20 cellular contexts compared by ENCODE assay signal in genomic region chr2:175147196-175147595, GRCh38. TPM values are rescaled to one million over a fixed set of nuclear protein-coding genes. Genes with fewer than 3 reads are reported as not detected.
DNase-seq lines count a peak whose midpoint lies in the region; ATAC-seq and TF ChIP-seq lines count a peak whose summit lies in the region.
"Had no signal": no experiment of that assay in that cellular context is flagged by ENCODE, and none has a peak within 500 bp of the region (broad histone marks: within the 10 kb centered on the region; RNA-seq: fewer than 3 reads in every experiment).

No MANE protein-coding gene starts in this region.

- WGBS in SK-N-SH (ENCODE audit: low lambda C conversion rate), result 83% methylated on average over 4 of the region's 4 CpGs

- DNase-seq in SK-N-SH, result no peak
- peak; percentile 51 for DNase-seq in LHCN-M2 (ENCODE audit: low read depth)
- DNase-seq in fibroblast of peridontal ligament (ENCODE audit: extremely low read depth), result peak; percentile 37
- no peak for DNase-seq in stimulated activated naive CD4-positive, alpha-beta T cell (lab: John Stamatoyannopoulos, UW)
- no peak for DNase-seq in gastrocnemius medialis
- DNase-seq in HuH-7 (ENCODE audit: low spot score), result no peak
- DNase-seq: Calu3; CD8-positive, alpha-beta T cell; KBM-7; MV-4-11; NCI-H1694 treated with DMSO at 0.1 percent for 48 hours; NK-92 treated with Interleukin-12 subunit alpha and Interleukin-12 subunit beta, amount 100 ng/mL, for 24 hours; OCI-M1; SHP77 had no signal

- H3K27ac ChIP-seq in SK-N-SH (ENCODE audit: low read depth in 2 of 2, low read length in 1 of 2) (peak overlapping the region in 1 of 2 experiments; percentile 21; a peak in 2 of 4 replicates), gastrocnemius medialis (no peak overlapping the region)
- H3K27ac ChIP-seq: 22Rv1, BLaER1, SK-N-MC had no signal

- TF ChIP-seq POLR2A in gastrocnemius medialis (IDR thresholded peaks at IDR 0.05), result no peak

- TF ChIP-seq RAD21 in SK-N-SH (IDR thresholded peaks at IDR 0.05; ENCODE audit: low read length), result no peak

- no peak overlapping the region for H3K4me2 ChIP-seq in SK-N-SH
- H3K4me2 ChIP-seq: BLaER1 had no signal

- peaks cover 66% of the 10 kb centered on the region for H4K20me1 ChIP-seq in SK-N-SH (ENCODE audit: insufficient read depth)

- H3K9me3 ChIP-seq in SK-N-SH, result no peaks in the 10 kb centered on the region
- H3K9me3 ChIP-seq in gastrocnemius medialis, result no peaks in the 10 kb centered on the region
- H3K9me3 ChIP-seq: BLaER1 had no signal

- H3K9me2 ChIP-seq in SK-N-SH, result no peaks in the 10 kb centered on the region

- TF ChIP-seq CTCF in SK-N-SH (IDR thresholded peaks at IDR 0.05) (no peak), gastrocnemius medialis (IDR thresholded peaks at IDR 0.05 in 4 of 5, conservative IDR thresholded peaks at IDR 0.05 in 1 of 5) (no peak)

- H3F3A ChIP-seq in SK-N-SH (replicated peaks; ENCODE audit: insufficient read depth), result peaks cover 10% of the 10 kb centered on the region

- H3K36me3 ChIP-seq in SK-N-SH (replicated peaks in 1 of 2; ENCODE audit: control insufficient read depth in 1 of 2, insufficient read depth in 2 of 2, low read length in 1 of 2), result peaks cover 22 to 42% of the 10 kb centered on the region in 2 experiments
- H3K36me3 ChIP-seq in gastrocnemius medialis, result no peaks in the 10 kb centered on the region

- H3K9ac ChIP-seq in SK-N-SH, result no peak overlapping the region
- H3K9ac ChIP-seq: BLaER1 had no signal

- TF ChIP-seq EP300 in SK-N-SH (IDR thresholded peaks at IDR 0.05; ENCODE audit: borderline replicate concordance in 1 of 2, low read depth in 1 of 2, low read length in 1 of 2), result no peak

- POLR2A ChIA-PET in SK-N-SH (lab: Yijun Ruan, JAX), result no interaction called here

- peaks cover 100% of the 10 kb centered on the region for H3K79me2 ChIP-seq in SK-N-SH (ENCODE audit: insufficient read depth)

- H3K27me3 ChIP-seq in SK-N-SH (ENCODE audit: insufficient read depth) (no peaks in the 10 kb centered on the region), gastrocnemius medialis (no peaks in the 10 kb centered on the region)
- H3K27me3 ChIP-seq: BLaER1 had no signal

- no peak overlapping the region for H2AFZ ChIP-seq in SK-N-SH (ENCODE audit: low read depth)

- intact Hi-C loops in gastrocnemius medialis (cut with DNase I; ENCODE audit: low total_unique reads), result no loop called here

- in situ Hi-C loops in gastrocnemius medialis (cut with MboI; ENCODE audit: low sequenced_read_pairs in 4 of 4), result no loop called here

- H3K4me1 ChIP-seq in SK-N-SH (ENCODE audit: control insufficient read depth in 1 of 2, insufficient read depth in 2 of 2, low read depth in 1 of 2, low read length in 1 of 2) (peaks cover 0 to 8% of the 10 kb centered on the region in 2 experiments; a peak in 2 of 4 replicates), gastrocnemius medialis (peaks cover 32 to 37% of the 10 kb centered on the region in 2 donors)
- H3K4me1 ChIP-seq: BLaER1 had no signal

- 0 out of 3 replicates have a peak, but pooled peaks have one; percentile 27 for ATAC-seq in SK-N-SH treated with all-trans-retinoic acid at 6 μM for 48 hours
- no peak for ATAC-seq in GM19455 (IDR thresholded peaks at IDR 0.05; ENCODE audit: unreplicated experiment)
- ATAC-seq in gastrocnemius medialis, result no peak
- ATAC-seq: CD8-positive, alpha-beta T cell; HCT116 had no signal

- H3K4me3 ChIP-seq in SK-N-SH (ENCODE audit: low read depth in 2 of 2, low read length in 1 of 2), result no peak overlapping the region
- H3K4me3 ChIP-seq in gastrocnemius medialis, result no peak overlapping the region
- H3K4me3 ChIP-seq: BLaER1, SK-N-MC had no signal

- CTCF ChIA-PET in SK-N-SH (lab: Yijun Ruan, JAX), result no interaction called here

TF ChIP-seq in SK-N-SH treated with all-trans-retinoic acid at 6 μM for 48 hours, 23 proteins besides CTCF, POLR2A, EP300 and RAD21 (continues in another document):
- TF ChIP-seq ZC3H10 (CRISPR knock-in tag; IDR thresholded peaks at IDR 0.05), result no peak
- TF ChIP-seq TSHZ2 (CRISPR knock-in tag; IDR thresholded peaks at IDR 0.05), result no peak
- no peak for TF ChIP-seq ISL1 (CRISPR knock-in tag; IDR thresholded peaks at IDR 0.05)
- no peak for TF ChIP-seq TCF4 (CRISPR knock-in tag; IDR thresholded peaks at IDR 0.05; ENCODE audit: borderline replicate concordance)
- TF ChIP-seq ZNF565 (CRISPR knock-in tag; conservative IDR thresholded peaks at IDR 0.05; ENCODE audit: low read depth), result no peak
- no peak for TF ChIP-seq RARB (CRISPR knock-in tag; IDR thresholded peaks at IDR 0.05)
- no peak for TF ChIP-seq ZFP30 (CRISPR knock-in tag; IDR thresholded peaks at IDR 0.05)
- TF ChIP-seq ESRRG (CRISPR knock-in tag; IDR thresholded peaks at IDR 0.05), result no peak
- no peak for TF ChIP-seq ARNTL (CRISPR knock-in tag; IDR thresholded peaks at IDR 0.05; ENCODE audit: borderline replicate concordance, low read depth)

TF ChIP-seq in SK-N-SH, 30 proteins besides CTCF, POLR2A, EP300 and RAD21:
- TF ChIP-seq MAX (IDR thresholded peaks at IDR 0.05; ENCODE audit: low read depth), result no peak
- no peak for TF ChIP-seq IRF3 (IDR thresholded peaks at IDR 0.05; ENCODE audit: low read depth, low read length)
- no peak for TF ChIP-seq TEAD4 (IDR thresholded peaks at IDR 0.05; ENCODE audit: borderline replicate concordance, insufficient read depth)
- no peak for TF ChIP-seq GABPA (IDR thresholded peaks at IDR 0.05; ENCODE audit: low read depth)
- no peak for TF ChIP-seq CHD2 (IDR thresholded peaks at IDR 0.05; ENCODE audit: low read length, partially characterized antibody)
- no peak for TF ChIP-seq USF1 (IDR thresholded peaks at IDR 0.05; ENCODE audit: borderline replicate concordance, low read depth)
- no peak for TF ChIP-seq FOXJ3 (CRISPR knock-in tag; IDR thresholded peaks at IDR 0.05)

RNA-seq across cellular contexts. Expression of gene ATF2, which starts 20.8 kb away (rescaled TPM):
- 19.0 and 25.7 TPM in 2 replicates for polyA plus RNA-seq in SK-N-SH (2012; rRNA removed)
- polyA plus RNA-seq in SK-N-SH (2012; cell fraction: cytosol; rRNA removed), result 19.7 and 22.3 TPM in 2 replicates
- polyA plus RNA-seq in SK-N-SH (2012; cell fraction: nucleus; rRNA removed), result 10.7 and 22.9 TPM in 2 replicates
- 35.5 and 37.3 TPM in 2 replicates for total RNA-seq in LHCN-M2 (2014; rRNA removed)
- polyA plus RNA-seq in LHCN-M2 (2012), result 10.6 TPM
- total RNA-seq in gastrocnemius medialis, result 10 to 100 TPM; 19.5 to 28.1 (median 20.9) TPM

RNA-seq across cellular contexts. Expression of gene ATP5MC3, which starts 34.3 kb away (rescaled TPM):
- polyA plus RNA-seq in SK-N-SH (2012; rRNA removed), result 365 and 408 TPM in 2 replicates
- polyA plus RNA-seq in SK-N-SH (2012; cell fraction: cytosol; rRNA removed), result 423 and 511 TPM in 2 replicates
- 130 and 152 TPM in 2 replicates for polyA plus RNA-seq in SK-N-SH (2012; cell fraction: nucleus; rRNA removed)
- 176 and 215 TPM in 2 replicates for total RNA-seq in LHCN-M2 (2014; rRNA removed)
- polyA plus RNA-seq in LHCN-M2 (2012), result 439 TPM
- 100 to 1,000 TPM; 202 to 358 (median 221) TPM for total RNA-seq in gastrocnemius medialis

Comparison
In these comparisons a context has a peak if more than half of its experiments do, and no peak if none do; other contexts are left out.
1. DNase-seq: peak in LHCN-M2 (single experiment) and fibroblast of peridontal ligament (single experiment); none in SK-N-SH (single experiment), stimulated activated naive CD4-positive, alpha-beta T cell (0 of 6), gastrocnemius medialis (0 of 2) and HuH-7 (single experiment).